In the genomic region with DNA sequence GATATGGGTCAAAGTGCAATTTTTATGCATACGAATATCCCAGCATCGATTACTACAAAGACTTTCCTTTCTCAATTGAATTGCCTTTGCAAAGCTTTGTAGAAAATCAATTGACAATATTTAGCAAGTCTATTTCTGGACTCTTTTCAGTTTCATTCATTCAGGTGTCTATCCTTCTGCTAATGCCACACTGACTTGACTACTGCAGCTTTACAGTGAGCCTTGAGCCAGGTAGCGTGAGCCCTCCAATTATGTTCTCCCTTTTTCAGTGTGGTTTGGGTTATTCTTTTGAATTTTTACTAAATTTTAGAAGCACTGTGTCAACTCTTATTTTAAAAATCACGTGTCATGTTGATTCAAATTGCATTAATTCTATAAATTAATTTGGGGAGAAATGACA, we compare ENCODE assay signal across 1 cellular context.
TF ChIP-seq lines count a peak whose summit lies in the region.

No MANE protein-coding gene starts in this region.

TF ChIP-seq in IMR-90, 13 proteins besides CTCF, POLR2A, EP300 and RAD21:
- TF ChIP-seq MAZ (IDR thresholded peaks at IDR 0.05; ENCODE audit: borderline replicate concordance, low read depth, low read length), result no peak
- TF ChIP-seq BHLHE40 (IDR thresholded peaks at IDR 0.05; ENCODE audit: low read depth, low read length), result no peak
- TF ChIP-seq MAFK (IDR thresholded peaks at IDR 0.05; ENCODE audit: low read depth, low read length), result no peak
- no peak for TF ChIP-seq USF2 (IDR thresholded peaks at IDR 0.05; ENCODE audit: low read depth, low read length)
- TF ChIP-seq NFE2L2 (IDR thresholded peaks at IDR 0.05; ENCODE audit: low read depth, low read length), result no peak
- no peak for TF ChIP-seq MXI1 (IDR thresholded peaks at IDR 0.05; ENCODE audit: borderline replicate concordance, low read depth, low read length)
- TF ChIP-seq CEBPB (IDR thresholded peaks at IDR 0.05; ENCODE audit: low read depth, low read length), result no peak
- TF ChIP-seq RFX5 (IDR thresholded peaks at IDR 0.05; ENCODE audit: low read depth, low read length), result no peak
- no peak for TF ChIP-seq RCOR1 (IDR thresholded peaks at IDR 0.05; ENCODE audit: insufficient replicate concordance, low read length)
TF ChIP-seq in IMR-90: peak in this region for 0.
